1 cellular context compared by ENCODE assay signal in genomic region chr6:148837941-148838340, GRCh38.
TF ChIP-seq lines count a peak whose summit lies in the region.

No MANE protein-coding gene starts in this region.

TF ChIP-seq in GM23338, 12 proteins besides CTCF, POLR2A, EP300 and RAD21 (continued from another document):
- no peak for TF ChIP-seq ZNF462 (CRISPR knock-in tag; IDR thresholded peaks at IDR 0.05)
